ENCODE assay signal across 11 cellular contexts in genomic region chr15:56371495-56372147, GRCh38. TPM values are rescaled to one million over a fixed set of nuclear protein-coding genes. Genes with fewer than 3 reads are reported as not detected.
DNase-seq lines count a peak whose midpoint lies in the region; ATAC-seq and TF ChIP-seq lines count a peak whose summit lies in the region.
"Had no signal": no experiment of that assay in that cellular context is flagged by ENCODE, and none has a peak within 500 bp of the region (broad histone marks: within the 10 kb centered on the region; RNA-seq: fewer than 3 reads in every experiment).

No MANE protein-coding gene starts in this region.

- peak; percentile 93 for ATAC-seq in GM18519 (IDR thresholded peaks at IDR 0.05; ENCODE audit: low FRiP score, unreplicated experiment)
- ATAC-seq in GM21390 (IDR thresholded peaks at IDR 0.05; ENCODE audit: unreplicated experiment), result peak; percentile 86
- ATAC-seq in HG03135 (IDR thresholded peaks at IDR 0.05; ENCODE audit: unreplicated experiment), result peak; percentile 76
- ATAC-seq: stimulated activated effector memory CD8-positive, alpha-beta T cell treated with anti-CD3 and anti-CD28 coated beads, Interleukin-12 subunit alpha, Interleukin-12 subunit beta, amount 100 ng/mL, for 72 hours had no signal

- no peak overlapping the region for H3K9ac ChIP-seq in endocrine pancreas (ENCODE audit: control insufficient read depth, insufficient read depth, low read length)

- peaks cover 30% of the 10 kb centered on the region for H3K27me3 Mint-ChIP-seq in osteocyte (ENCODE audit: unreplicated experiment)

- H3K9me3 Mint-ChIP-seq in osteocyte (ENCODE audit: unreplicated experiment), result peaks cover 1% of the 10 kb centered on the region
- H3K9me3 Mint-ChIP-seq: stimulated activated effector memory CD8-positive, alpha-beta T cell treated with anti-CD3 and anti-CD28 coated beads, Interleukin-12 subunit alpha, Interleukin-12 subunit beta, amount 100 ng/mL, for 72 hours had no signal

- no peak overlapping the region for H3K4me3 Mint-ChIP-seq in osteocyte (ENCODE audit: unreplicated experiment)
- H3K4me3 Mint-ChIP-seq: stimulated activated effector memory CD8-positive, alpha-beta T cell treated with anti-CD3 and anti-CD28 coated beads, Interleukin-12 subunit alpha, Interleukin-12 subunit beta, amount 100 ng/mL, for 72 hours had no signal

- H3K27me3 ChIP-seq in endocrine pancreas (ENCODE audit: control insufficient read depth, insufficient read depth, low read length) (no peaks in the 10 kb centered on the region), left ventricle myocardium inferior (ENCODE audit: low read depth) (peaks cover 4% of the 10 kb centered on the region)

- no peaks in the 10 kb centered on the region for H3K4me1 Mint-ChIP-seq in osteocyte (ENCODE audit: unreplicated experiment)
- H3K4me1 Mint-ChIP-seq: stimulated activated effector memory CD8-positive, alpha-beta T cell treated with anti-CD3 and anti-CD28 coated beads, Interleukin-12 subunit alpha, Interleukin-12 subunit beta, amount 100 ng/mL, for 72 hours had no signal

- H3K4me3 ChIP-seq in endocrine pancreas (ENCODE audit: control insufficient read depth, insufficient read depth, low read length) (peak overlapping the region; percentile 40), left ventricle myocardium inferior (no peak overlapping the region)

- DNase-seq in RKO (ENCODE audit: low spot score), result no peak
- no peak for DNase-seq in left ventricle myocardium inferior
- no peak for DNase-seq in osteocyte (ENCODE audit: extremely low spot score, unreplicated experiment)
- no peak for DNase-seq in SK-N-DZ (ENCODE audit: low spot score)
- DNase-seq: IMR-90, retina had no signal

- H3K4me1 ChIP-seq in endocrine pancreas (ENCODE audit: control insufficient read depth, insufficient read depth, low read length) (peaks cover 16% of the 10 kb centered on the region), left ventricle myocardium inferior (no peaks in the 10 kb centered on the region)

- no peak overlapping the region for H3K27ac Mint-ChIP-seq in osteocyte (ENCODE audit: unreplicated experiment)
- H3K27ac Mint-ChIP-seq: stimulated activated effector memory CD8-positive, alpha-beta T cell treated with anti-CD3 and anti-CD28 coated beads, Interleukin-12 subunit alpha, Interleukin-12 subunit beta, amount 100 ng/mL, for 72 hours had no signal

- H3K36me3 ChIP-seq in endocrine pancreas (ENCODE audit: control insufficient read depth, insufficient read depth, low read length) (no peaks in the 10 kb centered on the region), left ventricle myocardium inferior (no peaks in the 10 kb centered on the region)

- intact Hi-C loops in left ventricle myocardium inferior (cut with micrococcal nuclease), result no loop called here

- H3K9me3 ChIP-seq in endocrine pancreas (ENCODE audit: control insufficient read depth, low read length) (no peaks in the 10 kb centered on the region), left ventricle myocardium inferior (replicated peaks) (no peaks in the 10 kb centered on the region)

- H3K27ac ChIP-seq in left ventricle myocardium inferior (replicated peaks), result no peak overlapping the region

- H3K36me3 Mint-ChIP-seq in osteocyte (ENCODE audit: unreplicated experiment), result no peaks in the 10 kb centered on the region
- H3K36me3 Mint-ChIP-seq: stimulated activated effector memory CD8-positive, alpha-beta T cell treated with anti-CD3 and anti-CD28 coated beads, Interleukin-12 subunit alpha, Interleukin-12 subunit beta, amount 100 ng/mL, for 72 hours had no signal

- TF ChIP-seq CTCF in left ventricle myocardium inferior (IDR thresholded peaks at IDR 0.05; ENCODE audit: borderline replicate concordance) (no peak), osteocyte (IDR thresholded peaks at IDR 0.05) (no peak)

RNA-seq across cellular contexts. Expression of gene TEX9, which starts 6.4 kb away (rescaled TPM):
- total RNA-seq in left ventricle myocardium inferior, result 0.77 TPM
- 2.4 and 4.3 TPM in 2 replicates for total RNA-seq in osteocyte
- polyA plus RNA-seq in SK-N-DZ (2014; cell fraction: cytosol; rRNA removed), result 8.8 and 9.7 TPM in 2 replicates
- polyA plus RNA-seq in SK-N-DZ (2014; cell fraction: nucleus; rRNA removed), result 19.9 and 20.2 TPM in 2 replicates
